Comparison of ENCODE assay signal across 8 cellular contexts in genomic region chr2:28390241-28390856, GRCh38. TPM values are rescaled to one million over a fixed set of nuclear protein-coding genes. Genes with fewer than 3 reads are reported as not detected.
DNase-seq lines count a peak whose midpoint lies in the region; ATAC-seq lines count a peak whose summit lies in the region.

No MANE protein-coding gene starts in this region.

- H3K4me1 Mint-ChIP-seq in CD4-positive, alpha-beta memory T cell: peaks cover 7 to 42% (median 13%) of the 10 kb centered on the region in 4 donors

- H3K27ac ChIP-seq in CD4-positive, alpha-beta memory T cell (ENCODE audit: low read depth, low read length): peak overlapping the region; percentile 89

- peak overlapping the region; percentile 84 to 87 for H3K4me3 ChIP-seq in CD4-positive, alpha-beta memory T cell (ENCODE audit: low read length in 2 of 2)

- peak; percentile 85 to 96 (median 91) for DNase-seq in CD4-positive, alpha-beta memory T cell
- DNase-seq in GOT3 (lab: John Stamatoyannopoulos, UW): peak; percentile 86
- peak; percentile 24 for DNase-seq in NCI-H524 treated with DMSO at 0.1 percent for 48 hours (lab: John Stamatoyannopoulos, UW)
- peak; percentile 66 to 90 for DNase-seq in activated CD8-positive, alpha-beta memory T cell treated with anti-CD3 and anti-CD28 coated beads for 1 hour (ENCODE audit: extremely low read depth in 1 of 2, low read depth in 1 of 2)
- DNase-seq in effector CD4-positive, alpha-beta T cell: peak; percentile 78
- DNase-seq in lung microvascular endothelial cell (ENCODE audit: low read depth in 2 of 2): peak; percentile 76 to 83
- peak; percentile 78 to 98 (median 78) for DNase-seq in stimulated activated CD4-positive, alpha-beta T cell treated with anti-CD3 and anti-CD28 coated beads, TNF-alpha, amount 100 ng/mL, for 24 hours (ENCODE audit: low read depth in 3 of 3)

- no peaks in the 10 kb centered on the region for H3K27me3 ChIP-seq in CD4-positive, alpha-beta memory T cell (ENCODE audit: insufficient read depth, low read length)

- peaks cover 0 to 5% (median under 1%) of the 10 kb centered on the region in 8 donors for H3K9me3 Mint-ChIP-seq in CD4-positive, alpha-beta memory T cell

- H3K4me3 Mint-ChIP-seq in CD4-positive, alpha-beta memory T cell: peak overlapping the region; percentile 87 to 94 (median 92)

- H3K36me3 Mint-ChIP-seq in CD4-positive, alpha-beta memory T cell: peaks cover 0 to 7% of the 10 kb centered on the region in 2 donors

- no peaks in the 10 kb centered on the region for H3K9me3 ChIP-seq in CD4-positive, alpha-beta memory T cell (ENCODE audit: control insufficient read depth in 1 of 2, low read length in 2 of 2)

- intact Hi-C loops in CD4-positive, alpha-beta memory T cell (cut with micrococcal nuclease): loop anchor here (1.0 kb wide), 1 partner anchor 31 kb away; no protein-coding TSS in a partner anchor

- ATAC-seq in HG02678 (IDR thresholded peaks at IDR 0.05; ENCODE audit: unreplicated experiment): no peak

- peak overlapping the region in 6 of 7 donors; percentile 96 to 99 (median 98) for H3K27ac Mint-ChIP-seq in CD4-positive, alpha-beta memory T cell

- no peaks in the 10 kb centered on the region for H3K36me3 ChIP-seq in CD4-positive, alpha-beta memory T cell (ENCODE audit: insufficient read depth, low read length)

- CTCF ChIA-PET in CD4-positive, alpha-beta memory T cell (lab: Charles Lee; ENCODE audit: partially characterized antibody): interaction anchor here (0.6 to 2.0 kb wide), 7 partner anchors 8 to 62 kb away, joined by 3 to 7 read pairs (median 5); no protein-coding TSS in a partner anchor

- H3K27me3 Mint-ChIP-seq in CD4-positive, alpha-beta memory T cell: peaks cover 0 to 3% of the 10 kb centered on the region in 2 donors

- H3K4me1 ChIP-seq in CD4-positive, alpha-beta memory T cell (ENCODE audit: insufficient read depth, low read length): peaks cover 28% of the 10 kb centered on the region

- POLR2A ChIA-PET in CD4-positive, alpha-beta memory T cell (lab: Charles Lee; ENCODE audit: partially characterized antibody): interaction anchor here (0.6 to 5.2 kb wide), 8 partner anchors 9 to 125 kb away, joined by 3 to 115 read pairs (median 8); no protein-coding TSS in a partner anchor

RNA-seq across cellular contexts. Expression of gene FOSL2, which starts 2.3 kb away (rescaled TPM):
- 1 to 10 TPM; 6.6 to 6.7 TPM for total RNA-seq in CD4-positive, alpha-beta memory T cell
- polyA plus RNA-seq in CD4-positive, alpha-beta memory T cell: 1 to 10 TPM; 4.7 to 5.0 TPM
- 19.0 and 54.8 TPM in 2 replicates for total RNA-seq in lung microvascular endothelial cell

Comparison
In these comparisons a context has a peak if more than half of its experiments do, and no peak if none do; other contexts are left out.
1. DNase-seq: peak in every context shown above with its lines; median percentile 91 in CD4-positive, alpha-beta memory T cell; 86 in GOT3; 80 in lung microvascular endothelial cell; 78 in activated CD8-positive, alpha-beta memory T cell treated with anti-CD3 and anti-CD28 coated beads for 1 hour; 78 in effector CD4-positive, alpha-beta T cell; 78 in stimulated activated CD4-positive, alpha-beta T cell treated with anti-CD3 and anti-CD28 coated beads, TNF-alpha, amount 100 ng/mL, for 24 hours; 24 in NCI-H524 treated with DMSO at 0.1 percent for 48 hours.